15 cellular contexts compared by ENCODE assay signal in the genomic region with DNA sequence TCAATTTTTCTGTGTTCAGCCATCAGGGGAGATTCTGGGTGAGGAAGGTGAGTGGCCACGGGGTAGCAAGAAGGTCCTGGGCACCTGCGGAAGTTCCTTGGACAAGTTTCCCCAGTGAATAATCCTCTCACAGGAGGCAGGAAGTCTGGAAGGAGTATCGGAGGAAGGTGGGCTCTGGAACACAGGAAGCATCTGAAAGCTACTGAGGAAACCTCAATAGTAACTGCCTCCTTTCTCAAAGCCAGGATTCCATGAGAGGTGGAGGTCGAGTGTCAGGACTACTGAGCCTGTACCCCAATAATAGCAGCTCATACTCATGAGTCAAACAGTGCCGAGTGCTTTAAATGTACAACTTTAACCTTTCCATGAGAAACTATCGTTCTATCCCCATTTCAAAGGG.
DNase-seq lines count a peak whose midpoint lies in the region; ATAC-seq and TF ChIP-seq lines count a peak whose summit lies in the region.
"Had no signal": no experiment of that assay in that cellular context is flagged by ENCODE, and none has a peak within 500 bp of the region (broad histone marks: within the 10 kb centered on the region; RNA-seq: fewer than 3 reads in every experiment).

No MANE protein-coding gene starts in this region.

- H3K36me3 ChIP-seq in heart right ventricle: peaks cover 0 to 30% (median 4%) of the 10 kb centered on the region in 9 donors
- H3K36me3 ChIP-seq in right atrium auricular region: no peaks in the 10 kb centered on the region
- no peaks in the 10 kb centered on the region for H3K36me3 ChIP-seq in BE2C
- H3K36me3 ChIP-seq: breast epithelium had no signal

- DNase-seq in heart right ventricle (no peak), right atrium auricular region (ENCODE audit: low spot score) (no peak), T-helper 17 cell (no peak), endothelial cell (ENCODE audit: low spot score) (no peak), NOMO-1 treated with dmso at 0.1 percent for 144 hours (lab: John Stamatoyannopoulos, UW; ENCODE audit: unreplicated experiment) (no peak), BE2C (no peak)
- DNase-seq in stimulated activated naive B cell treated with anti-CD40 and anti-IgM and Interleukin-4, amounts not matched to agents 10 μg/mL and 1 μg/mL and 100 μg/mL, for 72 hours: no peak
- DNase-seq: Caco-2, MV-4-11, NCI-H187, SHP77 had no signal

- H3K27ac Mint-ChIP-seq in T-helper 17 cell (peak overlapping the region; percentile 94), endothelial cell (ENCODE audit: unreplicated experiment) (peak overlapping the region; percentile 82)
- H3K27ac Mint-ChIP-seq in stimulated activated naive B cell treated with anti-CD40 and anti-IgM and Interleukin-4, amounts not matched to agents 10 μg/mL and 1 μg/mL and 100 μg/mL, for 72 hours: peak overlapping the region; percentile 96
- H3K27ac Mint-ChIP-seq: WTC11 had no signal

- peaks cover 2% of the 10 kb centered on the region for H3K36me3 Mint-ChIP-seq in T-helper 17 cell (ENCODE audit: low read depth)
- H3K36me3 Mint-ChIP-seq in endothelial cell (ENCODE audit: low read depth, unreplicated experiment): peaks cover 29% of the 10 kb centered on the region
- H3K36me3 Mint-ChIP-seq in stimulated activated naive B cell treated with anti-CD40 and anti-IgM and Interleukin-4, amounts not matched to agents 10 μg/mL and 1 μg/mL and 100 μg/mL, for 72 hours: peaks cover 86 to 93% of the 10 kb centered on the region in 2 donors

- TF ChIP-seq CTCF in heart right ventricle (IDR thresholded peaks at IDR 0.05) (no peak), right atrium auricular region (IDR thresholded peaks at IDR 0.05) (no peak), endothelial cell (IDR thresholded peaks at IDR 0.05; ENCODE audit: unreplicated experiment) (no peak), BE2C (IDR thresholded peaks at IDR 0.05; ENCODE audit: low read depth, low read length) (no peak)

- H3K4me3 Mint-ChIP-seq in T-helper 17 cell (peak overlapping the region; percentile 22), endothelial cell (ENCODE audit: unreplicated experiment) (no peak overlapping the region)
- H3K4me3 Mint-ChIP-seq in stimulated activated naive B cell treated with anti-CD40 and anti-IgM and Interleukin-4, amounts not matched to agents 10 μg/mL and 1 μg/mL and 100 μg/mL, for 72 hours: peak overlapping the region in 1 of 2 donors; percentile 36
- H3K4me3 Mint-ChIP-seq: WTC11 had no signal

- H3K27me3 Mint-ChIP-seq in T-helper 17 cell (no peaks in the 10 kb centered on the region), endothelial cell (ENCODE audit: unreplicated experiment) (peaks cover 12% of the 10 kb centered on the region)
- H3K27me3 Mint-ChIP-seq in stimulated activated naive B cell treated with anti-CD40 and anti-IgM and Interleukin-4, amounts not matched to agents 10 μg/mL and 1 μg/mL and 100 μg/mL, for 72 hours: no peaks in the 10 kb centered on the region

- intact Hi-C loops in heart right ventricle (cut with DNase I): loop anchor here in 6 of 10 donors (10.0 kb wide), 1 partner anchor 139 kb away; a partner anchor contains a TSS

- ATAC-seq in heart right ventricle (no peak), T-helper 17 cell (no peak), GM18517 (IDR thresholded peaks at IDR 0.05; ENCODE audit: unreplicated experiment) (no peak)
- ATAC-seq in stimulated activated naive B cell treated with anti-CD40 and anti-IgM and Interleukin-4, amounts not matched to agents 10 μg/mL and 1 μg/mL and 100 μg/mL, for 72 hours (replicated peaks): no peak
- ATAC-seq: HCT116, WTC11 had no signal

- H3K4me3 ChIP-seq in heart right ventricle: no peak overlapping the region
- H3K4me3 ChIP-seq in right atrium auricular region: no peak overlapping the region
- H3K4me3 ChIP-seq in BE2C (ENCODE audit: low read depth, low read length): no peak overlapping the region
- H3K4me3 ChIP-seq: breast epithelium had no signal

- H3K9me3 Mint-ChIP-seq in endothelial cell (ENCODE audit: unreplicated experiment): no peaks in the 10 kb centered on the region
- peaks cover 3 to 4% of the 10 kb centered on the region in 2 donors for H3K9me3 Mint-ChIP-seq in stimulated activated naive B cell treated with anti-CD40 and anti-IgM and Interleukin-4, amounts not matched to agents 10 μg/mL and 1 μg/mL and 100 μg/mL, for 72 hours

- H3K27me3 ChIP-seq in heart right ventricle (no peaks in the 10 kb centered on the region), right atrium auricular region (no peaks in the 10 kb centered on the region), BE2C (no peaks in the 10 kb centered on the region)
- H3K27me3 ChIP-seq: breast epithelium had no signal

- H3K27ac ChIP-seq in heart right ventricle: peak overlapping the region in 8 of 10 donors; percentile 20 to 83 (median 70)
- H3K27ac ChIP-seq in right atrium auricular region: peak overlapping the region in 1 of 2 donors; percentile 6
- H3K27ac ChIP-seq: breast epithelium had no signal

- H3K9me3 ChIP-seq in heart right ventricle (peaks cover 0 to 4% (median 0%) of the 10 kb centered on the region in 11 donors), right atrium auricular region (no peaks in the 10 kb centered on the region), T-helper 17 cell (ENCODE audit: control insufficient read depth, low read length, poor library complexity, severe bottlenecking) (peaks cover 2% of the 10 kb centered on the region), BE2C (no peaks in the 10 kb centered on the region)
- H3K9me3 ChIP-seq: breast epithelium, Caco-2 had no signal

- H3K4me1 Mint-ChIP-seq in T-helper 17 cell (peaks cover 52% of the 10 kb centered on the region), endothelial cell (ENCODE audit: unreplicated experiment) (peaks cover 73% of the 10 kb centered on the region)
- H3K4me1 Mint-ChIP-seq in stimulated activated naive B cell treated with anti-CD40 and anti-IgM and Interleukin-4, amounts not matched to agents 10 μg/mL and 1 μg/mL and 100 μg/mL, for 72 hours: peaks cover 74 to 96% of the 10 kb centered on the region in 2 donors

- WGBS in heart right ventricle, 2 donors: 66 to 67% methylated on average over 6 of the region's 6 CpGs

- H3K4me1 ChIP-seq in heart right ventricle (peaks cover 42 to 80% (median 78%) of the 10 kb centered on the region in 9 donors), right atrium auricular region (peaks cover 0 to 63% of the 10 kb centered on the region in 2 donors), BE2C (no peaks in the 10 kb centered on the region)
- H3K4me1 ChIP-seq: breast epithelium had no signal
